ENCODE assay signal across 38 cellular contexts in the genomic region with DNA sequence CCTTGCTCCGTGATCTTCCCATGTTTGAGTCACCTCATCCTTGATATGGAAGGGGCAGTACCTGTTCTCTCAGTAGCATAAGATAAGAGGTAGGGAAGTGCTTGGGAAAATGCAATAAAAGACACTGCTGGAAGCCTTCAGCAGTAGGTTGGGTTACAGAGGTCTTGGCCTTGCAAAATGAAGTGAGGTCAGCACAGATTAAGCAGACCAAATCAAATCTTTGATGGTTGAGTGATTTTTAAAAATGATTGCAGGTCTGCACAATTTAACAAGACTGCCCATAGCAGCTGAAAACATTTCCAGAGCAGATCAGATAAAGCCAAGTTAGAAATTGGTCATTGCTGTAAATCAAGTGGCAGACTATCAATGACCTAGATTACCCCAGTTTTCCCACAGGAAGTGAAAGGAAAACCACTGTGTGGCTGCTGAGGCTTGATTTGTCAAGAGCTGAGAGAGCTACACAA. TPM values are rescaled to one million over a fixed set of nuclear protein-coding genes. Genes with fewer than 3 reads are reported as not detected.
DNase-seq lines count a peak whose midpoint lies in the region; ATAC-seq, FAIRE-seq and TF ChIP-seq lines count a peak whose summit lies in the region.
"Had no signal": no experiment of that assay in that cellular context is flagged by ENCODE, and none has a peak within 500 bp of the region (broad histone marks: within the 10 kb centered on the region; RNA-seq: fewer than 3 reads in every experiment).

No MANE protein-coding gene starts in this region.

- no peak for TF ChIP-seq CTCF in liver (IDR thresholded peaks at IDR 0.05; ENCODE audit: low read depth, low read length, missing input control)
- TF ChIP-seq CTCF in HepG2 (CRISPR knock-in tag; IDR thresholded peaks at IDR 0.05), result no peak
- TF ChIP-seq CTCF in endodermal cell (conservative IDR thresholded peaks at IDR 0.05), result no peak
- TF ChIP-seq CTCF in testis (IDR thresholded peaks at IDR 0.05), result no peak

- H3K4me1 ChIP-seq in liver (ENCODE audit: control insufficient read depth in 4 of 4, insufficient read depth in 4 of 4, low read length in 3 of 4) (peaks cover 6 to 78% (median 51%) of the 10 kb centered on the region in 4 donors), HepG2 (ENCODE audit: insufficient read depth, low read length) (peaks cover 23% of the 10 kb centered on the region), SJCRH30 (peaks cover 45% of the 10 kb centered on the region), subcutaneous abdominal adipose tissue (ENCODE audit: control insufficient read depth in 5 of 5, insufficient read depth in 5 of 5, low read length in 5 of 5) (peaks cover 13 to 32% (median 32%) of the 10 kb centered on the region in 5 donors), endodermal cell (ENCODE audit: control insufficient read depth, insufficient read depth, low read length) (no peaks in the 10 kb centered on the region), testis (no peaks in the 10 kb centered on the region)
- H3K4me1 ChIP-seq: colonic mucosa, uterus had no signal

- TF ChIP-seq POLR2A in HepG2 (IDR thresholded peaks at IDR 0.05; ENCODE audit: insufficient read depth in 1 of 2, low read depth in 2 of 2, low read length in 2 of 2) (no peak), testis (IDR thresholded peaks at IDR 0.05) (no peak)

- H3K4me3 Mint-ChIP-seq in endodermal cell, result no peak overlapping the region
- H3K4me3 Mint-ChIP-seq: activated CD4-positive, alpha-beta T cell treated with anti-CD3 and anti-CD28 coated beads for 36 hours; activated naive CD8-positive, alpha-beta T cell; CD4-positive, alpha-beta T cell; natural killer cell treated with Interleukin-12 subunit alpha and Interleukin-12 subunit beta and Interleukin-15 and Interleukin-18, amount 100 ng/mL, for 72 hours; T-helper 2 cell treated with Interferon-gamma antibody and Interleukin-4, amounts not matched to agents 5 μg/mL and 100 μg/mL, for 36 hours had no signal

- ATAC-seq in HepG2, result no peak
- ATAC-seq: activated CD4-positive, alpha-beta T cell treated with anti-CD3 and anti-CD28 coated beads for 36 hours; heart right ventricle; natural killer cell treated with Interleukin-12 subunit alpha and Interleukin-12 subunit beta and Interleukin-15 and Interleukin-18, amount 100 ng/mL, for 72 hours had no signal

- TF ChIP-seq EP300 in HepG2 (IDR thresholded peaks at IDR 0.05; ENCODE audit: low read depth in 2 of 2, low read length in 2 of 2) (no peak), HepG2 (CRISPR knock-in tag; IDR thresholded peaks at IDR 0.05; ENCODE audit: borderline replicate concordance) (no peak)

- H3K27me3 Mint-ChIP-seq in endodermal cell (ENCODE audit: insufficient read depth), result peaks cover 13% of the 10 kb centered on the region
- H3K27me3 Mint-ChIP-seq: CD4-positive, alpha-beta T cell had no signal

- no peaks in the 10 kb centered on the region for H3K36me3 Mint-ChIP-seq in endodermal cell (ENCODE audit: low read depth)
- H3K36me3 Mint-ChIP-seq: activated naive CD8-positive, alpha-beta T cell; natural killer cell treated with Interleukin-12 subunit alpha and Interleukin-12 subunit beta and Interleukin-15 and Interleukin-18, amount 100 ng/mL, for 72 hours had no signal

- peaks cover 2% of the 10 kb centered on the region for H3K4me1 Mint-ChIP-seq in endodermal cell
- H3K4me1 Mint-ChIP-seq: activated CD4-positive, alpha-beta T cell treated with anti-CD3 and anti-CD28 coated beads for 36 hours had no signal

- FAIRE-seq in HepG2 (lab: Jason Lieb, UNC), result no peak
- peak; percentile 95 for FAIRE-seq in islet of Langerhans (lab: Jason Lieb, UNC)
- FAIRE-seq: D721Med, GM18507, GM19239, kidney had no signal

- POLR2A ChIA-PET in HepG2 (lab: Yijun Ruan, JAX), result no interaction called here

- CTCF ChIA-PET in HepG2 (lab: Yijun Ruan, JAX; ENCODE audit: low intra/inter-chr PET ratio, low total read pairs), result no interaction called here

- no peaks in the 10 kb centered on the region for H4K20me1 ChIP-seq in HepG2 (ENCODE audit: insufficient read depth, low read length)

- DNase-seq in HepG2 (ENCODE audit: low spot score), result no peak
- peak in 1 of 2 experiments; percentile 54 for DNase-seq in SJCRH30
- no peak for DNase-seq in activated gamma-delta T cell (lab: John Stamatoyannopoulos, UW)
- no peak for DNase-seq in endodermal cell
- DNase-seq in testis, result no peak
- DNase-seq: 8988T; activated CD4-positive, alpha-beta T cell treated with anti-CD3 and anti-CD28 coated beads for 36 hours; activated CD8-positive, alpha-beta memory T cell treated with anti-CD3 and anti-CD28 coated beads for 24 hours; activated effector memory CD4-positive, alpha-beta T cell treated with Interleukin-2 at 50 U/mL for 16 hours; activated T-cell treated with anti-CD3 and anti-CD28 coated beads for 4 hours; aorta; CD4-positive, alpha-beta T cell; colonic mucosa; DND-41; effector CD8-positive, alpha-beta T cell; erythroblast; GOT3; heart right ventricle; KG1; kidney; NCI-H1417; NCI-H2081; NCI-H526; occipital lobe; SHP77; stimulated activated naive CD4-positive, alpha-beta T cell; uterus had no signal

- 87% methylated on average over 1 of the region's 1 CpG for WGBS in liver
- WGBS in HepG2 (ENCODE audit: low lambda C conversion rate), result 15% methylated on average over 1 of the region's 1 CpG
- 88 to 91% methylated on average over 1 of the region's 1 CpG for WGBS in endodermal cell (ENCODE audit: insufficient coverage in 1 of 2, insufficient read length in 1 of 2), 2 experiments
- WGBS in testis, 2 donors, result 93 to 100% methylated on average over 1 of the region's 1 CpG

- H3K4me3 ChIP-seq in liver (ENCODE audit: low read depth in 1 of 3, low read length in 3 of 3) (no peak overlapping the region), HepG2 (replicated peaks in 1 of 3; ENCODE audit: insufficient read depth in 1 of 3, low read depth in 2 of 3, low read length in 3 of 3) (no peak overlapping the region), SJCRH30 (no peak overlapping the region), subcutaneous abdominal adipose tissue (ENCODE audit: low read depth in 1 of 5, low read length in 5 of 5) (no peak overlapping the region), endodermal cell (ENCODE audit: low read length) (no peak overlapping the region), testis (no peak overlapping the region)
- H3K4me3 ChIP-seq: colonic mucosa, heart right ventricle, lung, skin epidermis, uterus had no signal

- H3K4me2 ChIP-seq in HepG2 (ENCODE audit: low read depth, low read length), result no peak overlapping the region

- peak overlapping the region; percentile 83 to 92 for H3K27ac ChIP-seq in liver (ENCODE audit: low read depth in 1 of 2, low read length in 2 of 2)
- H3K27ac ChIP-seq in HepG2 (ENCODE audit: extremely low read length, insufficient read depth, low read length), result no peak overlapping the region
- H3K27ac ChIP-seq in SJCRH30, result peak overlapping the region; percentile 30; the same call in 1 of the 2 replicates
- H3K27ac ChIP-seq in subcutaneous abdominal adipose tissue (ENCODE audit: low read depth, low read length), result peak overlapping the region; percentile 55
- H3K27ac ChIP-seq in endodermal cell (ENCODE audit: low read depth, low read length), result no peak overlapping the region
- no peak overlapping the region for H3K27ac ChIP-seq in testis
- H3K27ac ChIP-seq: colonic mucosa, heart right ventricle, skin epidermis, uterus had no signal

- no peak overlapping the region for H3K9ac ChIP-seq in liver (ENCODE audit: low read depth in 1 of 2, low read length in 2 of 2)
- H3K9ac ChIP-seq in HepG2 (ENCODE audit: insufficient read depth, low read depth, low read length), result no peak overlapping the region
- H3K9ac ChIP-seq in subcutaneous abdominal adipose tissue (ENCODE audit: low read length in 5 of 5), result no peak overlapping the region
- H3K9ac ChIP-seq in endodermal cell (ENCODE audit: extremely low read depth, low read length, poor library complexity, severe bottlenecking), result no peak overlapping the region

- peaks cover 3% of the 10 kb centered on the region for H3K9me3 Mint-ChIP-seq in endodermal cell
- H3K9me3 Mint-ChIP-seq: T-helper 2 cell treated with Interferon-gamma antibody and Interleukin-4, amounts not matched to agents 5 μg/mL and 100 μg/mL, for 36 hours had no signal

- no peaks in the 10 kb centered on the region for H3K9me3 ChIP-seq in liver (ENCODE audit: control insufficient read depth in 4 of 4, low read length in 3 of 4)
- H3K9me3 ChIP-seq in HepG2 (ENCODE audit: low read length), result no peaks in the 10 kb centered on the region
- H3K9me3 ChIP-seq in SJCRH30 (replicated peaks), result no peaks in the 10 kb centered on the region
- no peaks in the 10 kb centered on the region for H3K9me3 ChIP-seq in subcutaneous abdominal adipose tissue (ENCODE audit: control insufficient read depth in 5 of 5, low read length in 5 of 5)
- no peaks in the 10 kb centered on the region for H3K9me3 ChIP-seq in endodermal cell (ENCODE audit: control insufficient read depth, low read length)
- no peaks in the 10 kb centered on the region for H3K9me3 ChIP-seq in testis
- H3K9me3 ChIP-seq: colonic mucosa, uterus had no signal

- no peak overlapping the region for H2AFZ ChIP-seq in HepG2 (ENCODE audit: low read length)

- no peaks in the 10 kb centered on the region for H3K79me2 ChIP-seq in HepG2 (ENCODE audit: insufficient read depth, low read length)

- no peaks in the 10 kb centered on the region for H3K27me3 ChIP-seq in liver (ENCODE audit: control insufficient read depth in 4 of 4, insufficient read depth in 4 of 4, low read length in 3 of 4)
- no peaks in the 10 kb centered on the region for H3K27me3 ChIP-seq in HepG2 (ENCODE audit: control insufficient read depth in 1 of 2, insufficient read depth in 2 of 2, low read length in 2 of 2)
- H3K27me3 ChIP-seq in SJCRH30, result no peaks in the 10 kb centered on the region
- no peaks in the 10 kb centered on the region for H3K27me3 ChIP-seq in subcutaneous abdominal adipose tissue (ENCODE audit: control insufficient read depth in 5 of 5, insufficient read depth in 4 of 5, low read length in 5 of 5)
- no peaks in the 10 kb centered on the region for H3K27me3 ChIP-seq in endodermal cell (ENCODE audit: control insufficient read depth, insufficient read depth, low read length, poor library complexity, severe bottlenecking)
- H3K27me3 ChIP-seq in testis, result no peaks in the 10 kb centered on the region
- H3K27me3 ChIP-seq: colonic mucosa, heart right ventricle, uterus had no signal

- no peaks in the 10 kb centered on the region for H3K36me3 ChIP-seq in liver (ENCODE audit: control insufficient read depth in 4 of 4, insufficient read depth in 3 of 4, low read depth in 1 of 4, low read length in 3 of 4)
- H3K36me3 ChIP-seq in HepG2 (replicated peaks in 1 of 2; ENCODE audit: control insufficient read depth in 1 of 2, insufficient read depth in 2 of 2, low read length in 2 of 2), result no peaks in the 10 kb centered on the region
- peaks cover 2% of the 10 kb centered on the region for H3K36me3 ChIP-seq in SJCRH30
- H3K36me3 ChIP-seq in subcutaneous abdominal adipose tissue (ENCODE audit: control insufficient read depth in 5 of 5, insufficient read depth in 5 of 5, low read length in 5 of 5), result no peaks in the 10 kb centered on the region
- H3K36me3 ChIP-seq in endodermal cell (ENCODE audit: control insufficient read depth, insufficient read depth, low read length), result no peaks in the 10 kb centered on the region
- no peaks in the 10 kb centered on the region for H3K36me3 ChIP-seq in testis (ENCODE audit: low read depth, missing control alignments)
- H3K36me3 ChIP-seq: colonic mucosa, heart right ventricle, uterus had no signal

- in situ Hi-C loops in HepG2 (cut with HindIII; ENCODE audit: extremely low pct_ligation_motif_present, low pct_unique_long_range_greater_than_20kb), result no loop called here

- intact Hi-C loops in HepG2 (cut with micrococcal nuclease; ENCODE audit: unreplicated experiment) (loop anchor here (10.0 kb wide), 1 partner anchor 68 kb away; no protein-coding TSS in a partner anchor), testis (cut with DNase I; ENCODE audit: low total_unique reads) (no loop called here)

- TF ChIP-seq RAD21 in liver (IDR thresholded peaks at IDR 0.05) (no peak), HepG2 (CRISPR knock-in tag; IDR thresholded peaks at IDR 0.05) (no peak)

- H3K27ac Mint-ChIP-seq in endodermal cell, result no peak overlapping the region
- H3K27ac Mint-ChIP-seq: activated CD4-positive, alpha-beta T cell treated with anti-CD3 and anti-CD28 coated beads for 36 hours; activated naive CD8-positive, alpha-beta T cell; CD4-positive, alpha-beta T cell; natural killer cell treated with Interleukin-12 subunit alpha and Interleukin-12 subunit beta and Interleukin-15 and Interleukin-18, amount 100 ng/mL, for 72 hours; T-helper 2 cell treated with Interferon-gamma antibody and Interleukin-4, amounts not matched to agents 5 μg/mL and 100 μg/mL, for 36 hours had no signal

- BruUV-seq in HepG2 (replicated peaks; lab: Mats Ljungman, UMichigan), result no TSS peak

RNA-seq across cellular contexts. Expression of gene PALM2AKAP2, which starts 32.9 kb away (rescaled TPM):
- 10 to 100 TPM in 1 of 2 donors, 1 to 10 TPM in 1; 4.6 to 47.9 TPM for total RNA-seq in liver
- 1 to 10 TPM; 5.3 to 7.1 TPM for polyA plus RNA-seq in liver
- 1.5 and 1.8 TPM in 2 replicates for total RNA-seq in HepG2 (2016; rRNA removed; fragmentation: Illumina TruSeq; extraction: Trizol)
- total RNA-seq in HepG2 (2016; cell fraction: cytosol; rRNA removed; fragmentation: Illumina TruSeq; extraction: Trizol; ENCODE audit: low read depth), result 0.18 TPM in 1 of 2 replicates, not detected in the other
- total RNA-seq in HepG2 (2016; cell fraction: insoluble cytoplasmic fraction; rRNA removed; fragmentation: Illumina TruSeq; extraction: Trizol), result 1.1 and 1.7 TPM in 2 replicates
- total RNA-seq in HepG2 (2016; cell fraction: membrane; rRNA removed; fragmentation: Illumina TruSeq; extraction: Trizol), result 0.56 and 1.2 TPM in 2 replicates
- 0.34 and 0.87 TPM in 2 replicates for total RNA-seq in HepG2 (2016; cell fraction: nucleus; rRNA removed; fragmentation: Illumina TruSeq; extraction: Trizol)
- 0.14 and 0.25 TPM in 2 replicates for polyA plus RNA-seq in HepG2 (2011; rRNA removed)
- 0.11 and 0.24 TPM in 2 replicates for polyA plus RNA-seq in HepG2 (2011; cell fraction: cytosol; rRNA removed)
- 0.16 and 0.31 TPM in 2 replicates for polyA plus RNA-seq in HepG2 (2011; cell fraction: nucleus; rRNA removed)
- 0.63 and 0.75 TPM in 2 replicates for polyA plus RNA-seq in HepG2 (2012)
- not detected in 2 replicates for polyA plus RNA-seq in HepG2 (2016; cell fraction: cytosol; fragmentation: Illumina TruSeq; extraction: Trizol; ENCODE audit: low read depth)
- polyA plus RNA-seq in HepG2 (2016; cell fraction: insoluble cytoplasmic fraction; fragmentation: Illumina TruSeq; extraction: Trizol; ENCODE audit: low read depth), result 0.19 TPM in 1 of 2 replicates, not detected in the other
- not detected in 2 replicates for polyA plus RNA-seq in HepG2 (2016; cell fraction: membrane; fragmentation: Illumina TruSeq; extraction: Trizol; ENCODE audit: low read depth)
- 0.26 and 0.41 TPM in 2 replicates for polyA plus RNA-seq in HepG2 (2016; cell fraction: nucleus; fragmentation: Illumina TruSeq; extraction: Trizol; ENCODE audit: insufficient read depth, low read depth)
- 0.04 TPM in 1 of 2 replicates, not detected in the other for polyA minus RNA-seq in HepG2 (2011; rRNA and poly(A)+ RNA removed; ENCODE audit: low replicate concordance)
- 0.20 and 0.88 TPM in 2 replicates for polyA minus RNA-seq in HepG2 (2011; cell fraction: cytosol; rRNA and poly(A)+ RNA removed)
- polyA minus RNA-seq in HepG2 (2011; cell fraction: nucleus; rRNA and poly(A)+ RNA removed), result 0.87 and 1.5 TPM in 2 replicates
- 39.6 and 43.4 TPM in 2 replicates for total RNA-seq in SJCRH30 (2014; rRNA removed; shearing (Covaris generic))
- total RNA-seq in endodermal cell, result 1 to 10 TPM in 1 of 2 donors, under 1 TPM in 1; 0.49 to 1.1 TPM
- 5.6 TPM for polyA plus RNA-seq in endodermal cell (2013, experiment 1 of 2)
- polyA plus RNA-seq in endodermal cell (2013, experiment 2 of 2), result 8.2 TPM
- total RNA-seq in testis, result 1 to 10 TPM in 1 of 2 donors, under 1 TPM in 1; 0.87 to 2.3 TPM
- polyA plus RNA-seq in testis (ENCODE audit: insufficient read depth, low read depth, low replicate concordance), result 0.25 TPM
- total RNA-seq: CD4-positive, alpha-beta T cell; natural killer cell treated with Interleukin-12 subunit alpha and Interleukin-12 subunit beta and Interleukin-15 and Interleukin-18, amount 100 ng/mL, for 72 hours had no signal

Comparison
In these comparisons a context has a peak if more than half of its experiments do, and no peak if none do; other contexts are left out.
1. H3K27ac ChIP-seq: peak in liver (2 of 2), SJCRH30 (single experiment) and subcutaneous abdominal adipose tissue (single experiment); none in HepG2 (single experiment), endodermal cell (single experiment) and testis (0 of 2).